9 cellular contexts compared by ENCODE assay signal in genomic region chr5:96790851-96791513, GRCh38. TPM values are rescaled to one million over a fixed set of nuclear protein-coding genes. Genes with fewer than 3 reads are reported as not detected.
A peak's percentile ranks its signal among the peaks of the same experiment; 100 is the strongest.
DNase-seq lines count a peak whose midpoint lies in the region; ATAC-seq and TF ChIP-seq lines count a peak whose summit lies in the region.
"Had no signal": no experiment of that assay in that cellular context is flagged by ENCODE, and none has a peak within 500 bp of the region (broad histone marks: within the 10 kb centered on the region; RNA-seq: fewer than 3 reads in every experiment).

No MANE protein-coding gene starts in this region.

- peak overlapping the region; percentile 36 to 91 (median 59) for H3K27ac Mint-ChIP-seq in CD4-positive, alpha-beta memory T cell
- H3K27ac Mint-ChIP-seq in naive thymus-derived CD8-positive, alpha-beta T cell, result peak overlapping the region in 9 of 10 donors; percentile 43 to 90 (median 72)

- H3K4me3 Mint-ChIP-seq in CD4-positive, alpha-beta memory T cell, result peak overlapping the region in 1 of 8 donors; percentile 16
- H3K4me3 Mint-ChIP-seq in naive thymus-derived CD8-positive, alpha-beta T cell, result no peak overlapping the region

- CTCF ChIA-PET in CD4-positive, alpha-beta memory T cell (lab: Charles Lee; ENCODE audit: partially characterized antibody), result interaction anchor here (0.8 to 2.9 kb wide), 5 partner anchors 11 to 39 kb away, joined by 4 to 9 read pairs (median 6); no protein-coding TSS in a partner anchor
- CTCF ChIA-PET in HEK293T (lab: Yijun Ruan, JAX), result no interaction called here

- POLR2A ChIA-PET in CD4-positive, alpha-beta memory T cell (lab: Charles Lee; ENCODE audit: partially characterized antibody), result interaction anchor here (0.6 to 3.6 kb wide), 4 partner anchors 12 to 30 kb away, joined by 3 to 18 read pairs (median 3); partner anchors contain the start of gene ERAP1
- POLR2A ChIA-PET in naive thymus-derived CD8-positive, alpha-beta T cell (lab: Charles Lee), result interaction anchor here (0.9 to 1.5 kb wide), 2 partner anchors 14 to 17 kb away, joined by 7 read pairs; partner anchors contain the start of gene ERAP1
- POLR2A ChIA-PET in HEK293T (lab: Yijun Ruan, JAX), result interaction anchor here (1.4 to 3.3 kb wide), 2 partner anchors 8 to 17 kb away, joined by 3 to 16 read pairs; partner anchors contain the start of gene ERAP1

- no peak overlapping the region for H3K4me3 ChIP-seq in CD4-positive, alpha-beta memory T cell (ENCODE audit: low read length in 2 of 2)
- no peak overlapping the region for H3K4me3 ChIP-seq in effector memory CD4-positive, alpha-beta T cell (ENCODE audit: insufficient read depth, low read depth, low read length, poor library complexity, severe bottlenecking)

- H3K27me3 Mint-ChIP-seq in CD4-positive, alpha-beta memory T cell, result no peaks in the 10 kb centered on the region
- H3K27me3 Mint-ChIP-seq in naive thymus-derived CD8-positive, alpha-beta T cell, result no peaks in the 10 kb centered on the region

- DNase-seq in CD4-positive, alpha-beta memory T cell, result no peak
- DNase-seq in M059J (ENCODE audit: low read depth) (peak; percentile 69), HEK293T (ENCODE audit: extremely low spot score) (no peak), mesenteric fat pad (ENCODE audit: low spot score) (no peak), 8988T (no peak)
- DNase-seq in effector memory CD4-positive, alpha-beta T cell, result no peak
- DNase-seq in naive thymus-derived CD8-positive, alpha-beta T cell, result no peak
- no peak for DNase-seq in stimulated activated naive CD4-positive, alpha-beta T cell (lab: John Stamatoyannopoulos, UW)
- DNase-seq: left cardiac atrium had no signal

- intact Hi-C loops in CD4-positive, alpha-beta memory T cell (cut with micrococcal nuclease), result no loop called here

- H3K36me3 ChIP-seq in CD4-positive, alpha-beta memory T cell (ENCODE audit: insufficient read depth, low read length), result peaks cover 70% of the 10 kb centered on the region
- H3K36me3 ChIP-seq in effector memory CD4-positive, alpha-beta T cell (ENCODE audit: control insufficient read depth, insufficient read depth, low read length), result peaks cover 80% of the 10 kb centered on the region

- no peak for ATAC-seq in naive thymus-derived CD8-positive, alpha-beta T cell

- H3K9me3 Mint-ChIP-seq in CD4-positive, alpha-beta memory T cell, result peaks cover 0 to 3% (median 0%) of the 10 kb centered on the region in 8 donors
- no peaks in the 10 kb centered on the region for H3K9me3 Mint-ChIP-seq in naive thymus-derived CD8-positive, alpha-beta T cell

- no peaks in the 10 kb centered on the region for H3K9me3 ChIP-seq in CD4-positive, alpha-beta memory T cell (ENCODE audit: control insufficient read depth in 1 of 2, low read length in 2 of 2)
- H3K9me3 ChIP-seq in effector memory CD4-positive, alpha-beta T cell (ENCODE audit: control insufficient read depth, low read length), result no peaks in the 10 kb centered on the region

- no peaks in the 10 kb centered on the region for H3K27me3 ChIP-seq in CD4-positive, alpha-beta memory T cell (ENCODE audit: insufficient read depth, low read length)
- H3K27me3 ChIP-seq in effector memory CD4-positive, alpha-beta T cell (replicated peaks; ENCODE audit: control insufficient read depth, insufficient read depth, low read length, poor library complexity, severe bottlenecking), result no peaks in the 10 kb centered on the region

- H3K4me1 ChIP-seq in CD4-positive, alpha-beta memory T cell (ENCODE audit: insufficient read depth, low read length), result peaks cover 21% of the 10 kb centered on the region
- H3K4me1 ChIP-seq in effector memory CD4-positive, alpha-beta T cell (ENCODE audit: control insufficient read depth, insufficient read depth, low read length, poor library complexity, severe bottlenecking), result peaks cover 4% of the 10 kb centered on the region

- peaks cover 26 to 38% (median 36%) of the 10 kb centered on the region in 4 donors for H3K4me1 Mint-ChIP-seq in CD4-positive, alpha-beta memory T cell
- peaks cover 23 to 39% (median 34%) of the 10 kb centered on the region in 4 donors for H3K4me1 Mint-ChIP-seq in naive thymus-derived CD8-positive, alpha-beta T cell

- peaks cover 60 to 86% of the 10 kb centered on the region in 2 donors for H3K36me3 Mint-ChIP-seq in CD4-positive, alpha-beta memory T cell
- H3K36me3 Mint-ChIP-seq in naive thymus-derived CD8-positive, alpha-beta T cell, result peaks cover 5 to 90% (median 37%) of the 10 kb centered on the region in 3 donors

- H3K27ac ChIP-seq in CD4-positive, alpha-beta memory T cell (ENCODE audit: low read depth, low read length), result no peak overlapping the region
- H3K27ac ChIP-seq in effector memory CD4-positive, alpha-beta T cell (ENCODE audit: insufficient read depth, low read length, poor library complexity, severe bottlenecking), result peak overlapping the region; percentile 9

TF ChIP-seq in HEK293T, 16 proteins besides CTCF, POLR2A, EP300 and RAD21:
- no peak for TF ChIP-seq FOXM1 (IDR thresholded peaks at IDR 0.05; ENCODE audit: borderline replicate concordance)
- TF ChIP-seq ELF4 (IDR thresholded peaks at IDR 0.05), result no peak
- TF ChIP-seq ARNT (IDR thresholded peaks at IDR 0.05), result no peak
- TF ChIP-seq ZNF384 (IDR thresholded peaks at IDR 0.05), result no peak
- no peak for TF ChIP-seq TARDBP (IDR thresholded peaks at IDR 0.05)
- TF ChIP-seq CTBP1 (IDR thresholded peaks at IDR 0.05; ENCODE audit: borderline replicate concordance), result no peak
- TF ChIP-seq SP1 (IDR thresholded peaks at IDR 0.05), result no peak
- TF ChIP-seq FOXA1 (IDR thresholded peaks at IDR 0.05), result no peak
- no peak for TF ChIP-seq BHLHE40 (IDR thresholded peaks at IDR 0.05; ENCODE audit: borderline replicate concordance)
- TF ChIP-seq HDGF (IDR thresholded peaks at IDR 0.05; ENCODE audit: borderline replicate concordance), result no peak
- no peak for TF ChIP-seq PKNOX1 (IDR thresholded peaks at IDR 0.05)
- no peak for TF ChIP-seq L3MBTL2 (conservative IDR thresholded peaks at IDR 0.05)
- no peak for TF ChIP-seq SUZ12 (IDR thresholded peaks at IDR 0.05)
- no peak for TF ChIP-seq NFRKB (IDR thresholded peaks at IDR 0.05)
- TF ChIP-seq FOXK2 (IDR thresholded peaks at IDR 0.05), result no peak
- TF ChIP-seq LEF1 (IDR thresholded peaks at IDR 0.05; ENCODE audit: borderline replicate concordance), result no peak

RNA-seq across cellular contexts. Expression of gene ERAP1, which starts 16.8 kb away (rescaled TPM):
- total RNA-seq in CD4-positive, alpha-beta memory T cell, result 100 to 1,000 TPM; 158 to 176 TPM
- polyA plus RNA-seq in CD4-positive, alpha-beta memory T cell, result 10 to 100 TPM; 51.3 to 58.9 TPM
- total RNA-seq in M059J (2014; rRNA removed; shearing (Covaris generic)), result 25.6 and 31.6 TPM in 2 replicates
- total RNA-seq in naive thymus-derived CD8-positive, alpha-beta T cell, result 100 to 1,000 TPM; 120 to 124 TPM
- polyA plus RNA-seq in naive thymus-derived CD8-positive, alpha-beta T cell, result 10 to 100 TPM; 48.2 to 83.9 (median 62.7) TPM
- 85.1 TPM for total RNA-seq in mesenteric fat pad
